ENCODE assay signal across 18 cellular contexts in the genomic region with DNA sequence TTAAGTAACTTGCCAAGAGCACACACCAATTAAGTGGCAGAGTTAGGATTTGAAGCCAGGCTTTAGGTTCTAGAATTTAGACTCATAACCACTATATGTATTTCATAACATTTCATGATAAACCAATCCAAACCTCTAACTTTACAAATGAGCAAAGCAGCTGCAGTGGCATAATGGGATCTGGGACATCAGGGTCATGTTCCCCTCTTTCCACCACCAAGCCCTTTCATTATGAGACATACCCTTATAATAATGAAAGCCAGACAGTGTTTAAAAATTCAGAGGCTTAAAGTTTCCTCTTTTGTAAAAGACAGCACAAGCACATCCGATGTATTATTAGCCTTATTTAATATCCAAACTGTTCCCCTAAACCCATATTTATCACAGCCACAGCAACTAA. TPM values are rescaled to one million over a fixed set of nuclear protein-coding genes. Genes with fewer than 3 reads are reported as not detected.
"Had no signal": no experiment of that assay in that cellular context is flagged by ENCODE, and none has a peak within 500 bp of the region (broad histone marks: within the 10 kb centered on the region; RNA-seq: fewer than 3 reads in every experiment).

No MANE protein-coding gene starts in this region.

- H3K9me3 ChIP-seq: ascending aorta, gastroesophageal sphincter, mucosa of descending colon, transverse colon had no signal

- H3K27ac ChIP-seq: transverse colon, WERI-Rb-1 had no signal

- DNase-seq: activated CD4-positive, alpha-beta T cell treated with anti-CD3 and anti-CD28 coated beads for 36 hours; activated CD8-positive, alpha-beta memory T cell treated with anti-CD3 and anti-CD28 coated beads, Interleukin-2, amount 50 U/mL, for 48 hours; activated CD8-positive, alpha-beta T cell treated with anti-CD3 and anti-CD28 coated beads, Interleukin-2, amount 10 ng/mL, durations not matched to agents 7 days and 5 days; hippocampal formation; mucosa of descending colon; stimulated activated CD4-positive, alpha-beta T cell treated with anti-CD3 and anti-CD28 coated beads, Interleukin-15, amount 100 ng/mL, for 24 hours; stimulated activated CD4-positive, alpha-beta T cell treated with anti-CD3 and anti-CD28 coated beads, Interleukin-4, amount 100 ng/mL, for 4 hours; T-helper 9 cell; transverse colon; WERI-Rb-1 had no signal

- H3K4me1 Mint-ChIP-seq: activated CD4-positive, alpha-beta T cell treated with anti-CD3 and anti-CD28 coated beads for 36 hours had no signal

- FAIRE-seq: colon had no signal

- H3K27me3 Mint-ChIP-seq: activated CD4-positive, alpha-beta T cell treated with anti-CD3 and anti-CD28 coated beads for 36 hours had no signal

- H3K36me3 Mint-ChIP-seq: natural killer cell treated with Interleukin-12 subunit alpha and Interleukin-12 subunit beta and Interleukin-15 and Interleukin-18, amount 100 ng/mL, for 72 hours had no signal

- H3K27me3 ChIP-seq: ascending aorta, gastroesophageal sphincter, transverse colon had no signal

- H3K4me3 ChIP-seq: gastroesophageal sphincter, lung, mucosa of descending colon, transverse colon had no signal

- ATAC-seq: activated CD4-positive, alpha-beta T cell treated with anti-CD3 and anti-CD28 coated beads for 36 hours; activated CD8-positive, alpha-beta T cell treated with anti-CD3 and anti-CD28 coated beads, Interleukin-2, amount 10 ng/mL, durations not matched to agents 7 days and 5 days; gastroesophageal sphincter; mucosa of descending colon; natural killer cell treated with Interleukin-12 subunit alpha and Interleukin-12 subunit beta and Interleukin-15 and Interleukin-18, amount 100 ng/mL, for 72 hours had no signal

- H3K27ac Mint-ChIP-seq: activated CD4-positive, alpha-beta T cell treated with anti-CD3 and anti-CD28 coated beads for 36 hours; activated CD8-positive, alpha-beta T cell treated with anti-CD3 and anti-CD28 coated beads, Interleukin-2, amount 10 ng/mL, durations not matched to agents 7 days and 5 days; natural killer cell treated with Interleukin-12 subunit alpha and Interleukin-12 subunit beta and Interleukin-15 and Interleukin-18, amount 100 ng/mL, for 72 hours had no signal

- H3K36me3 ChIP-seq: ascending aorta, gastroesophageal sphincter, transverse colon, WERI-Rb-1 had no signal

- H3K4me3 Mint-ChIP-seq: activated CD4-positive, alpha-beta T cell treated with anti-CD3 and anti-CD28 coated beads for 36 hours; activated CD8-positive, alpha-beta T cell treated with anti-CD3 and anti-CD28 coated beads, Interleukin-2, amount 10 ng/mL, durations not matched to agents 7 days and 5 days; natural killer cell treated with Interleukin-12 subunit alpha and Interleukin-12 subunit beta and Interleukin-15 and Interleukin-18, amount 100 ng/mL, for 72 hours had no signal

RNA-seq across cellular contexts. Expression of a gene that starts 28.3 kb away (rescaled TPM):
- total RNA-seq: activated CD4-positive, alpha-beta T cell treated with anti-CD3 and anti-CD28 coated beads for 36 hours; activated CD8-positive, alpha-beta T cell treated with anti-CD3 and anti-CD28 coated beads, Interleukin-2, amount 10 ng/mL, durations not matched to agents 7 days and 5 days; ascending aorta; gastroesophageal sphincter; kidney epithelial cell; lung; mucosa of descending colon; natural killer cell treated with Interleukin-12 subunit alpha and Interleukin-12 subunit beta and Interleukin-15 and Interleukin-18, amount 100 ng/mL, for 72 hours; pulmonary artery endothelial cell; subcutaneous adipose tissue; transverse colon had no signal
- polyA plus RNA-seq: lung had no signal
